16 cellular contexts compared by ENCODE assay signal in genomic region chr3:170633573-170633972, GRCh38. TPM values are rescaled to one million over a fixed set of nuclear protein-coding genes. Genes with fewer than 3 reads are reported as not detected.
DNase-seq lines count a peak whose midpoint lies in the region; TF ChIP-seq lines count a peak whose summit lies in the region.
"Had no signal": no experiment of that assay in that cellular context is flagged by ENCODE, and none has a peak within 500 bp of the region (broad histone marks: within the 10 kb centered on the region; RNA-seq: fewer than 3 reads in every experiment).

No MANE protein-coding gene starts in this region.

- intact Hi-C loops in esophagus muscularis mucosa (cut with DNase I): no loop called here
- intact Hi-C loops in testis (cut with DNase I; ENCODE audit: low total_unique reads): no loop called here

- H3K79me2 ChIP-seq in DOHH2 (ENCODE audit: control insufficient read depth, low read length) (no peaks in the 10 kb centered on the region), OCI-LY3 (ENCODE audit: low read length) (no peaks in the 10 kb centered on the region), mesendoderm (ENCODE audit: control insufficient read depth, insufficient read depth, low read length) (no peaks in the 10 kb centered on the region)

- no peak overlapping the region for H2BK120ac ChIP-seq in mesendoderm (ENCODE audit: low read depth, low read length)

- H3K27me3 ChIP-seq in BLaER1: peaks cover 83% of the 10 kb centered on the region
- no peaks in the 10 kb centered on the region for H3K27me3 ChIP-seq in DOHH2 (ENCODE audit: control insufficient read depth, low read length)
- peaks cover 88% of the 10 kb centered on the region for H3K27me3 ChIP-seq in OCI-LY3 (ENCODE audit: low read depth, low read length)
- H3K27me3 ChIP-seq in esophagus muscularis mucosa: no peaks in the 10 kb centered on the region
- no peaks in the 10 kb centered on the region for H3K27me3 ChIP-seq in mesendoderm (ENCODE audit: insufficient read depth, low read length, poor library complexity)
- H3K27me3 ChIP-seq in testis: no peaks in the 10 kb centered on the region

- H3K4me3 ChIP-seq in BLaER1 (no peak overlapping the region), DOHH2 (ENCODE audit: low read length) (peak overlapping the region; percentile 48), OCI-LY3 (ENCODE audit: low read length) (no peak overlapping the region), esophagus muscularis mucosa (no peak overlapping the region), mesendoderm (ENCODE audit: low read length) (no peak overlapping the region), testis (no peak overlapping the region)

- WGBS in esophagus muscularis mucosa: 80% methylated on average over 4 of the region's 4 CpGs
- no CpG with 5 or more reads among the region's 4 CpGs for WGBS in mesendoderm (ENCODE audit: extremely low coverage, insufficient coverage, low lambda C conversion rate)
- WGBS in testis, 2 donors: 78 to 92% methylated on average over 3 to 4 of the region's 4 CpGs

- no peak overlapping the region for H3K9ac ChIP-seq in BLaER1
- H3K9ac ChIP-seq in OCI-LY3 (ENCODE audit: low read length): no peak overlapping the region
- H3K9ac ChIP-seq in mesendoderm (ENCODE audit: low read length): no peak overlapping the region

- H3K56ac ChIP-seq in mesendoderm (ENCODE audit: low read length): no peak overlapping the region

- no peak overlapping the region for H3K27ac ChIP-seq in BLaER1
- peak overlapping the region; percentile 86 for H3K27ac ChIP-seq in DOHH2 (ENCODE audit: low read depth, low read length)
- H3K27ac ChIP-seq in OCI-LY3 (ENCODE audit: low read length): no peak overlapping the region
- no peak overlapping the region for H3K27ac ChIP-seq in esophagus muscularis mucosa (replicated peaks in 1 of 4)
- H3K27ac ChIP-seq in mesendoderm (ENCODE audit: low read depth, low read length): no peak overlapping the region
- H3K27ac ChIP-seq in testis: no peak overlapping the region

- no peak overlapping the region for H2BK5ac ChIP-seq in mesendoderm (ENCODE audit: low read length)

- peaks cover 37% of the 10 kb centered on the region for H3K4me1 ChIP-seq in BLaER1
- H3K4me1 ChIP-seq in DOHH2 (ENCODE audit: control insufficient read depth, low read length): peaks cover 96% of the 10 kb centered on the region
- H3K4me1 ChIP-seq in OCI-LY3 (ENCODE audit: low read length): peaks cover 35% of the 10 kb centered on the region
- no peaks in the 10 kb centered on the region for H3K4me1 ChIP-seq in esophagus muscularis mucosa
- H3K4me1 ChIP-seq in mesendoderm (ENCODE audit: control insufficient read depth, low read depth, low read length): no peaks in the 10 kb centered on the region
- H3K4me1 ChIP-seq in testis: no peaks in the 10 kb centered on the region

- H3K4me2 ChIP-seq in BLaER1: peak overlapping the region; percentile 40
- H3K4me2 ChIP-seq in DOHH2 (ENCODE audit: low read length): peak overlapping the region; percentile 65
- peak overlapping the region; percentile 20; the same call in 1 of the 2 replicates for H3K4me2 ChIP-seq in OCI-LY3 (ENCODE audit: low read length)
- no peak overlapping the region for H3K4me2 ChIP-seq in mesendoderm (ENCODE audit: low read length)

- no peak overlapping the region for H2BK15ac ChIP-seq in mesendoderm (replicated peaks; ENCODE audit: low read depth)

- no peak for TF ChIP-seq EP300 in esophagus muscularis mucosa (IDR thresholded peaks at IDR 0.05)

- peaks cover 37% of the 10 kb centered on the region for H4K20me1 ChIP-seq in BLaER1
- no peaks in the 10 kb centered on the region for H4K20me1 ChIP-seq in DOHH2 (ENCODE audit: control insufficient read depth, insufficient read depth, low read depth, low read length)
- peaks cover 84% of the 10 kb centered on the region for H4K20me1 ChIP-seq in OCI-LY3 (ENCODE audit: insufficient read depth, low read length)

- H3K23ac ChIP-seq in mesendoderm (ENCODE audit: low read length): no peak overlapping the region

- no peak overlapping the region for H3K18ac ChIP-seq in mesendoderm (ENCODE audit: low read length)

- H2AK5ac ChIP-seq in mesendoderm (ENCODE audit: low read length): no peak overlapping the region

- H3F3A ChIP-seq in DOHH2 (ENCODE audit: control insufficient read depth, insufficient read depth): peaks cover 25% of the 10 kb centered on the region

- H3K9me2 ChIP-seq in DOHH2 (replicated peaks; ENCODE audit: control insufficient read depth, low read length): no peaks in the 10 kb centered on the region

- no peaks in the 10 kb centered on the region for H3K79me1 ChIP-seq in mesendoderm (ENCODE audit: low read length)

- no peaks in the 10 kb centered on the region for H3K36me3 ChIP-seq in BLaER1
- H3K36me3 ChIP-seq in DOHH2 (ENCODE audit: control insufficient read depth, low read length): no peaks in the 10 kb centered on the region
- no peaks in the 10 kb centered on the region for H3K36me3 ChIP-seq in OCI-LY3 (replicated peaks; ENCODE audit: low read depth, low read length)
- no peaks in the 10 kb centered on the region for H3K36me3 ChIP-seq in esophagus muscularis mucosa
- no peaks in the 10 kb centered on the region for H3K36me3 ChIP-seq in mesendoderm (ENCODE audit: control insufficient read depth, insufficient read depth, low read length)
- no peaks in the 10 kb centered on the region for H3K36me3 ChIP-seq in testis (ENCODE audit: low read depth, missing control alignments)

- no peak overlapping the region for H4K5ac ChIP-seq in mesendoderm (ENCODE audit: low read length)

- H2AFZ ChIP-seq in OCI-LY3 (ENCODE audit: low read depth, low read length): no peak overlapping the region

- H3K9me3 ChIP-seq in BLaER1: no peaks in the 10 kb centered on the region
- no peaks in the 10 kb centered on the region for H3K9me3 ChIP-seq in DOHH2 (ENCODE audit: control insufficient read depth, insufficient read depth, low read length)
- no peaks in the 10 kb centered on the region for H3K9me3 ChIP-seq in OCI-LY3 (ENCODE audit: insufficient read depth, low read length)
- no peaks in the 10 kb centered on the region for H3K9me3 ChIP-seq in esophagus muscularis mucosa
- H3K9me3 ChIP-seq in testis: no peaks in the 10 kb centered on the region

- DNase-seq in esophagus muscularis mucosa (ENCODE audit: extremely low spot score): peak; percentile 62
- DNase-seq in NCI-H1105 (lab: John Stamatoyannopoulos, UW): no peak
- DNase-seq in mesendoderm: no peak
- DNase-seq in GM20000 (ENCODE audit: low spot score): no peak
- no peak for DNase-seq in testis
- DNase-seq: CD4-positive, alpha-beta T cell; CD8-positive, alpha-beta memory T cell; DMS53; H7; HCEC 1CT had no signal

- H4K8ac ChIP-seq in mesendoderm (ENCODE audit: low read depth, low read length): no peak overlapping the region

- TF ChIP-seq CTCF in DOHH2 (IDR thresholded peaks at IDR 0.05; ENCODE audit: low read depth, low read length, poor library complexity, severe bottlenecking): no peak
- no peak for TF ChIP-seq CTCF in OCI-LY3 (IDR thresholded peaks at IDR 0.05; ENCODE audit: low read depth, low read length)
- TF ChIP-seq CTCF in esophagus muscularis mucosa (IDR thresholded peaks at IDR 0.05): no peak
- TF ChIP-seq CTCF in GM20000 (IDR thresholded peaks at IDR 0.05; ENCODE audit: extremely low read depth, missing control alignments): no peak
- no peak for TF ChIP-seq CTCF in testis (IDR thresholded peaks at IDR 0.05)

- TF ChIP-seq POLR2A in esophagus muscularis mucosa (IDR thresholded peaks at IDR 0.05; ENCODE audit: low read depth) (no peak), testis (IDR thresholded peaks at IDR 0.05) (no peak)

- no peak overlapping the region for H3K4ac ChIP-seq in mesendoderm (ENCODE audit: low read depth, low read length)

RNA-seq across cellular contexts. Expression of gene SLC7A14, which starts 47.7 kb away (rescaled TPM):
- total RNA-seq in esophagus muscularis mucosa (1 to 10 TPM in 1 of 4 donors, under 1 TPM in 3; 0.42 to 1.3 (median 0.58) TPM), testis (under 1 TPM; 0.24 to 0.31 TPM)
- 4.8 TPM for polyA plus RNA-seq in mesendoderm (2013, experiment 1 of 2)
- 4.5 TPM for polyA plus RNA-seq in mesendoderm (2013, experiment 2 of 2)
- polyA plus RNA-seq in testis (ENCODE audit: insufficient read depth, low read depth, low replicate concordance): 0.15 TPM
- total RNA-seq: A172; A673; CD4-positive, alpha-beta T cell; CD8-positive, alpha-beta memory T cell had no signal
- polyA plus RNA-seq: CD14-positive monocyte; CD8-positive, alpha-beta memory T cell had no signal
